Comparison of ENCODE assay signal across 25 cellular contexts in genomic region chr6:82030301-82030700, GRCh38.
A peak's percentile ranks its signal among the peaks of the same experiment; 100 is the strongest.
DNase-seq lines count a peak whose midpoint lies in the region; ATAC-seq and TF ChIP-seq lines count a peak whose summit lies in the region.
"Had no signal": no experiment of that assay in that cellular context is flagged by ENCODE, and none has a peak within 500 bp of the region (broad histone marks: within the 10 kb centered on the region; RNA-seq: fewer than 3 reads in every experiment).

No MANE protein-coding gene starts in this region.

- 0 out of 2 replicates have a peak overlapping the region, but pooled peaks have one; percentile 0 for H3K27ac Mint-ChIP-seq in GM23338
- no peak overlapping the region for H3K27ac Mint-ChIP-seq in stimulated activated naive CD8-positive, alpha-beta T cell treated with anti-CD3 and anti-CD28 coated beads, Interleukin-15, amount 100 ng/mL, for 72 hours
- H3K27ac Mint-ChIP-seq: activated B cell treated with CpG ODN at 0.5 μM for 24 hours; activated naive CD8-positive, alpha-beta T cell treated with anti-CD3 and anti-CD28 coated beads, Interleukin-2, amount 10 ng/mL, durations not matched to agents 7 days and 5 days; CD8-positive, alpha-beta T cell; stimulated activated naive B cell treated with anti-CD40 and anti-IgM and Interleukin-4, amounts not matched to agents 10 μg/mL and 1 μg/mL and 100 μg/mL, for 72 hours had no signal

- H2BK12ac ChIP-seq in neuronal stem cell (ENCODE audit: low read length) = no peak overlapping the region

- H2AK5ac ChIP-seq in neuronal stem cell (ENCODE audit: low read depth, low read length) = no peak overlapping the region

- ATAC-seq in GM23338 (no peak), HG03565 (IDR thresholded peaks at IDR 0.05; ENCODE audit: unreplicated experiment) (no peak)
- no peak for ATAC-seq in stimulated activated naive CD8-positive, alpha-beta T cell treated with anti-CD3 and anti-CD28 coated beads, Interleukin-15, amount 100 ng/mL, for 72 hours
- ATAC-seq: CD8-positive, alpha-beta T cell; gastrocnemius medialis; lower lobe of right lung; stimulated activated naive B cell treated with anti-CD40 and anti-IgM and Interleukin-4, amounts not matched to agents 10 μg/mL and 1 μg/mL and 100 μg/mL, for 72 hours had no signal

- H3K4me1 ChIP-seq in GM23338 (ENCODE audit: insufficient read depth) (no peaks in the 10 kb centered on the region), Loucy (ENCODE audit: insufficient read depth, low read length, poor library complexity, severe bottlenecking) (peaks cover 6% of the 10 kb centered on the region), neuronal stem cell (ENCODE audit: control insufficient read depth in 2 of 2, insufficient read depth in 1 of 2, low read depth in 1 of 2, low read length in 2 of 2) (no peaks in the 10 kb centered on the region)
- H3K4me1 ChIP-seq: gastrocnemius medialis, lower lobe of right lung had no signal

- no peak overlapping the region for H2BK5ac ChIP-seq in neuronal stem cell (ENCODE audit: low read length)

- no peaks in the 10 kb centered on the region for H3K79me1 ChIP-seq in neuronal stem cell (ENCODE audit: low read depth, low read length)

- H4K91ac ChIP-seq in neuronal stem cell (ENCODE audit: low read depth, low read length, poor library complexity) = no peak overlapping the region

- TF ChIP-seq CTCF in GM23338 (conservative IDR thresholded peaks at IDR 0.05; ENCODE audit: low read depth in 2 of 2) (no peak), Loucy (conservative IDR thresholded peaks at IDR 0.05; ENCODE audit: low read length) (no peak), coronary artery (IDR thresholded peaks at IDR 0.05) (no peak)

- H4K20me1 ChIP-seq in GM23338 (replicated peaks; ENCODE audit: insufficient read depth) (no peaks in the 10 kb centered on the region), Loucy (ENCODE audit: insufficient read depth, low read length, poor library complexity, severe bottlenecking) (no peaks in the 10 kb centered on the region)

- H2BK120ac ChIP-seq in neuronal stem cell (ENCODE audit: low read depth, low read length) = no peak overlapping the region

- H3K36me3 ChIP-seq in GM23338 (ENCODE audit: insufficient read depth) = no peaks in the 10 kb centered on the region
- H3K36me3 ChIP-seq in Loucy (ENCODE audit: insufficient read depth, low read length) = no peaks in the 10 kb centered on the region
- H3K36me3 ChIP-seq in neuronal stem cell (replicated peaks in 1 of 2; ENCODE audit: control insufficient read depth in 2 of 2, insufficient read depth in 2 of 2, low read length in 2 of 2) = no peaks in the 10 kb centered on the region
- H3K36me3 ChIP-seq: brain microvascular endothelial cell, gastrocnemius medialis, lower lobe of right lung, thoracic aorta had no signal

- H3K9me3 ChIP-seq in Loucy (ENCODE audit: insufficient read depth, low read depth, low read length) (no peaks in the 10 kb centered on the region), neuronal stem cell (replicated peaks in 1 of 2; ENCODE audit: control insufficient read depth in 2 of 2, insufficient read depth in 1 of 2, low read depth in 1 of 2, low read length in 2 of 2) (no peaks in the 10 kb centered on the region)
- H3K9me3 ChIP-seq: gastrocnemius medialis, lower lobe of right lung, thoracic aorta had no signal

- no peaks in the 10 kb centered on the region for H3K27me3 Mint-ChIP-seq in GM23338 (ENCODE audit: insufficient read depth, low read depth, poor library complexity)
- H3K27me3 Mint-ChIP-seq in stimulated activated naive CD8-positive, alpha-beta T cell treated with anti-CD3 and anti-CD28 coated beads, Interleukin-15, amount 100 ng/mL, for 72 hours = peaks cover 7% of the 10 kb centered on the region
- H3K27me3 Mint-ChIP-seq: activated B cell treated with CpG ODN at 0.5 μM for 24 hours; activated naive CD8-positive, alpha-beta T cell treated with anti-CD3 and anti-CD28 coated beads, Interleukin-2, amount 10 ng/mL, durations not matched to agents 7 days and 5 days; stimulated activated naive B cell treated with anti-CD40 and anti-IgM and Interleukin-4, amounts not matched to agents 10 μg/mL and 1 μg/mL and 100 μg/mL, for 72 hours had no signal

- WGBS in neuronal stem cell (ENCODE audit: extremely low coverage in 2 of 2, insufficient read length in 2 of 2, insufficient replicate concordance in 1 of 2), 2 donors = no CpG with 5 or more reads among the region's 2 CpGs

- H3K4me3 ChIP-seq in GM23338 (no peak overlapping the region), Loucy (ENCODE audit: low read length, poor library complexity, severe bottlenecking) (no peak overlapping the region), coronary artery (no peak overlapping the region), neuronal stem cell (ENCODE audit: low read length in 2 of 2) (no peak overlapping the region)
- H3K4me3 ChIP-seq: gastrocnemius medialis, lower lobe of right lung, thoracic aorta had no signal

- H3F3A ChIP-seq in GM23338 (replicated peaks; ENCODE audit: low read depth) (no peaks in the 10 kb centered on the region), Loucy (ENCODE audit: low read depth) (no peaks in the 10 kb centered on the region)

- H3K27ac ChIP-seq in GM23338 (ENCODE audit: low read depth) (no peak overlapping the region), coronary artery (peak overlapping the region; percentile 25 to 42), neuronal stem cell (replicated peaks; ENCODE audit: low read length) (no peak overlapping the region)
- H3K27ac ChIP-seq: brain microvascular endothelial cell, gastrocnemius medialis, lower lobe of right lung had no signal

- H2BK15ac ChIP-seq in neuronal stem cell (ENCODE audit: low read length) = no peak overlapping the region

- H3K9me2 ChIP-seq in GM23338 (ENCODE audit: insufficient read depth) = no peaks in the 10 kb centered on the region
- H3K9me2 ChIP-seq in Loucy (replicated peaks; ENCODE audit: low read depth, low read length) = no peaks in the 10 kb centered on the region

- H3K4me3 Mint-ChIP-seq in GM23338 = no peak overlapping the region
- no peak overlapping the region for H3K4me3 Mint-ChIP-seq in stimulated activated naive CD8-positive, alpha-beta T cell treated with anti-CD3 and anti-CD28 coated beads, Interleukin-15, amount 100 ng/mL, for 72 hours
- H3K4me3 Mint-ChIP-seq: activated B cell treated with CpG ODN at 0.5 μM for 24 hours; activated naive CD8-positive, alpha-beta T cell treated with anti-CD3 and anti-CD28 coated beads, Interleukin-2, amount 10 ng/mL, durations not matched to agents 7 days and 5 days; CD8-positive, alpha-beta T cell; neural crest cell; stimulated activated naive B cell treated with anti-CD40 and anti-IgM and Interleukin-4, amounts not matched to agents 10 μg/mL and 1 μg/mL and 100 μg/mL, for 72 hours had no signal

- H3K4me2 ChIP-seq in GM23338 (no peak overlapping the region), Loucy (ENCODE audit: low read depth, low read length, poor library complexity, severe bottlenecking) (peak overlapping the region; percentile 12), neuronal stem cell (ENCODE audit: insufficient read depth, low read length, poor library complexity, severe bottlenecking) (no peak overlapping the region)

- no peaks in the 10 kb centered on the region; the same call in 2 of the 3 replicates for H3K4me1 Mint-ChIP-seq in GM23338
- H3K4me1 Mint-ChIP-seq in stimulated activated naive CD8-positive, alpha-beta T cell treated with anti-CD3 and anti-CD28 coated beads, Interleukin-15, amount 100 ng/mL, for 72 hours = no peaks in the 10 kb centered on the region
- H3K4me1 Mint-ChIP-seq: activated B cell treated with CpG ODN at 0.5 μM for 24 hours; activated naive CD8-positive, alpha-beta T cell treated with anti-CD3 and anti-CD28 coated beads, Interleukin-2, amount 10 ng/mL, durations not matched to agents 7 days and 5 days; stimulated activated naive B cell treated with anti-CD40 and anti-IgM and Interleukin-4, amounts not matched to agents 10 μg/mL and 1 μg/mL and 100 μg/mL, for 72 hours had no signal

- H3K79me2 ChIP-seq in GM23338 (replicated peaks; ENCODE audit: insufficient read depth) (no peaks in the 10 kb centered on the region), Loucy (ENCODE audit: insufficient read depth, low read length) (peaks cover 22% of the 10 kb centered on the region; the same call in 1 of the 2 replicates)

- DNase-seq in GM23338 (ENCODE audit: low spot score) = no peak
- no peak for DNase-seq in coronary artery (ENCODE audit: low spot score)
- DNase-seq in neuronal stem cell (ENCODE audit: low spot score) = no peak
- no peak for DNase-seq in NCI-H146 (lab: John Stamatoyannopoulos, UW)
- DNase-seq in stimulated activated naive CD8-positive, alpha-beta T cell treated with anti-CD3 and anti-CD28 coated beads, Interleukin-15, amount 100 ng/mL, for 72 hours = no peak
- DNase-seq: activated B cell treated with CpG ODN at 0.5 μM for 24 hours; activated CD4-positive, alpha-beta T cell treated with anti-CD3 and anti-CD28 coated beads, Interleukin-2, amount 50 U/mL, for 48 hours; activated naive CD8-positive, alpha-beta T cell treated with anti-CD3 and anti-CD28 coated beads, Interleukin-2, amount 10 ng/mL, durations not matched to agents 7 days and 5 days; brain microvascular endothelial cell; CD8-positive, alpha-beta T cell; DMS53; gastrocnemius medialis; Karpas-422; lower lobe of right lung; NCI-H1092 treated with DMSO at 0.1 percent for 48 hours; NCI-H2107; NCI-H510A; RPMI8226; stimulated activated CD4-positive, alpha-beta T cell treated with anti-CD3 and anti-CD28 coated beads, Interleukin-2, amount 100 ng/mL, for 48 hours; stimulated activated naive B cell treated with anti-CD40 and anti-IgM and Interleukin-4, amounts not matched to agents 10 μg/mL and 1 μg/mL and 100 μg/mL, for 72 hours; T-helper 9 cell had no signal

- H3K9ac ChIP-seq in Loucy (ENCODE audit: low read depth, low read length, poor library complexity, severe bottlenecking) (no peak overlapping the region), neuronal stem cell (ENCODE audit: low read depth, low read length, poor library complexity) (no peak overlapping the region)

- no peak overlapping the region for H4K8ac ChIP-seq in neuronal stem cell (ENCODE audit: low read depth, low read length)

- no peaks in the 10 kb centered on the region for H3K9me3 Mint-ChIP-seq in GM23338
- no peaks in the 10 kb centered on the region for H3K9me3 Mint-ChIP-seq in stimulated activated naive CD8-positive, alpha-beta T cell treated with anti-CD3 and anti-CD28 coated beads, Interleukin-15, amount 100 ng/mL, for 72 hours
- H3K9me3 Mint-ChIP-seq: activated B cell treated with CpG ODN at 0.5 μM for 24 hours; activated naive CD8-positive, alpha-beta T cell treated with anti-CD3 and anti-CD28 coated beads, Interleukin-2, amount 10 ng/mL, durations not matched to agents 7 days and 5 days; CD8-positive, alpha-beta T cell; neural crest cell; stimulated activated naive B cell treated with anti-CD40 and anti-IgM and Interleukin-4, amounts not matched to agents 10 μg/mL and 1 μg/mL and 100 μg/mL, for 72 hours had no signal

- no peak overlapping the region for H3K23ac ChIP-seq in neuronal stem cell (ENCODE audit: low read depth, low read length, poor library complexity)

- no peak overlapping the region for H3K18ac ChIP-seq in neuronal stem cell (ENCODE audit: low read length)

- no peak overlapping the region for H3K4ac ChIP-seq in neuronal stem cell (ENCODE audit: low read length)

- H3K27me3 ChIP-seq in GM23338 (ENCODE audit: insufficient read depth) (no peaks in the 10 kb centered on the region), Loucy (ENCODE audit: insufficient read depth, low read length, poor library complexity, severe bottlenecking) (no peaks in the 10 kb centered on the region), neuronal stem cell (ENCODE audit: control insufficient read depth in 3 of 3, insufficient read depth in 3 of 3, low read depth in 1 of 3, low read length in 3 of 3) (no peaks in the 10 kb centered on the region)
- H3K27me3 ChIP-seq: brain microvascular endothelial cell, gastrocnemius medialis had no signal

- no peaks in the 10 kb centered on the region for H3K36me3 Mint-ChIP-seq in GM23338 (ENCODE audit: low read depth)
- H3K36me3 Mint-ChIP-seq: activated naive CD8-positive, alpha-beta T cell treated with anti-CD3 and anti-CD28 coated beads, Interleukin-2, amount 10 ng/mL, durations not matched to agents 7 days and 5 days; CD8-positive, alpha-beta T cell; stimulated activated naive B cell treated with anti-CD40 and anti-IgM and Interleukin-4, amounts not matched to agents 10 μg/mL and 1 μg/mL and 100 μg/mL, for 72 hours had no signal

- H2AFZ ChIP-seq in GM23338 = no peak overlapping the region
- no peak overlapping the region for H2AFZ ChIP-seq in Loucy (ENCODE audit: low read length)
- peak overlapping the region; percentile 52 for H2AFZ ChIP-seq in neuronal stem cell (ENCODE audit: low read length)

- no peak overlapping the region for H3K14ac ChIP-seq in neuronal stem cell (ENCODE audit: low read length)

Comparison
In these comparisons a context has a peak if more than half of its experiments do, and no peak if none do; other contexts are left out.
1. H3K27ac ChIP-seq: peak in coronary artery (2 of 2); none in GM23338 (single experiment) and neuronal stem cell (single experiment).